Comparison of ENCODE assay signal across 7 cellular contexts in the genomic region with DNA sequence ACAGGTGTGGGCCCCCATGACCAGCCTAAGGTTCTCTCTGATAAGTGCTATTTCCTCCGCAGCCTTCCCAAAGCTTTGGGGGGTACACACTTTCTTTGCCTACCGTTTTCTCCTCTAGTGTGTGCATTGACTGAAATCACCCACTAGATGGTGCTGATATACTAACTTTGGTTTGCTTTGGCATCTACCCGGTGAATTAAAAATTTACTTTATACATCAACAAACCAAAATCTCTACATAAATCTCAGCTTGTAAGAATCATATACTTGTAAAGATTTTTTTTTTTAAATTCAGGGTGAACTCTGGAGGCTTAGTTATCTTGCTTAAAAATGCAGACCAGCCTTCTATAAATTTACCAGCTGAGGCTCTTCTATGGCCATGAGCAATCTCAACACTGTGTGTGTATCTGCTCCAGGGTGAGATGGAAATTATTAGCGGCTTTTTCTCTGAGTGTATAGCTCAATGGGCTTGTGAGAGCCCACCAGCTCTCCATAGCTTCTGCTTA.
DNase-seq lines count a peak whose midpoint lies in the region; ATAC-seq and TF ChIP-seq lines count a peak whose summit lies in the region.

No MANE protein-coding gene starts in this region.

- peaks cover 14% of the 10 kb centered on the region for H3K4me1 ChIP-seq in PC-9 (replicated peaks; ENCODE audit: insufficient read depth)

- no peaks in the 10 kb centered on the region for H3K36me3 ChIP-seq in PC-9 (ENCODE audit: low read depth)

- no TSS peak for BruUV-seq in PC-9 (replicated peaks; lab: Mats Ljungman, UMichigan)

- CTCF ChIA-PET in GM10248 (lab: Yijun Ruan, JAX): interaction anchor here (0.6 to 3.6 kb wide), 37 partner anchors 10 to 1392 kb away, joined by 3 to 38 read pairs (median 4); no protein-coding TSS in a partner anchor
- CTCF ChIA-PET in PC-9 (lab: Charles Lee): interaction anchor here (0.5 to 1.7 kb wide), 8 partner anchors 9 to 1054 kb away, joined by 3 to 12 read pairs (median 5); no protein-coding TSS in a partner anchor

- H3K79me2 ChIP-seq in PC-9 (ENCODE audit: low read depth): no peaks in the 10 kb centered on the region

- no peaks in the 10 kb centered on the region for H3K9me3 Mint-ChIP-seq in stimulated activated effector memory CD8-positive, alpha-beta T cell treated with anti-CD3 and anti-CD28 coated beads, Interleukin-12 subunit alpha, Interleukin-12 subunit beta, amount 100 ng/mL, for 72 hours

- TF ChIP-seq CTCF in GM10248 (IDR thresholded peaks at IDR 0.05; ENCODE audit: control extremely low read depth, extremely low read depth, low read depth, missing control alignments) (peak; percentile 62), PC-9 (conservative IDR thresholded peaks at IDR 0.05) (peak; percentile 94), epithelial cell of proximal tubule (conservative IDR thresholded peaks at IDR 0.05; ENCODE audit: low read depth, low read length) (peak; percentile 87), omental fat pad (IDR thresholded peaks at IDR 0.05) (peak in 1 of 3 donors; percentile 35)

- H3K27ac ChIP-seq in PC-9: no peak overlapping the region

- H3K27ac Mint-ChIP-seq in stimulated activated effector memory CD8-positive, alpha-beta T cell treated with anti-CD3 and anti-CD28 coated beads, Interleukin-12 subunit alpha, Interleukin-12 subunit beta, amount 100 ng/mL, for 72 hours: no peak overlapping the region

- H2AFZ ChIP-seq in PC-9: no peak overlapping the region

- no peaks in the 10 kb centered on the region for H3K9me3 ChIP-seq in PC-9 (ENCODE audit: insufficient read depth, low read depth)

- ATAC-seq in HG02938 (IDR thresholded peaks at IDR 0.05; ENCODE audit: unreplicated experiment): peak; percentile 58
- peak; percentile 33 for ATAC-seq in omental fat pad (ENCODE audit: low FRiP score)
- ATAC-seq in GM19452 (IDR thresholded peaks at IDR 0.05; ENCODE audit: unreplicated experiment): no peak
- no peak for ATAC-seq in stimulated activated effector memory CD8-positive, alpha-beta T cell treated with anti-CD3 and anti-CD28 coated beads, Interleukin-12 subunit alpha, Interleukin-12 subunit beta, amount 100 ng/mL, for 72 hours

- no peaks in the 10 kb centered on the region for H3K36me3 Mint-ChIP-seq in stimulated activated effector memory CD8-positive, alpha-beta T cell treated with anti-CD3 and anti-CD28 coated beads, Interleukin-12 subunit alpha, Interleukin-12 subunit beta, amount 100 ng/mL, for 72 hours

- POLR2A ChIA-PET in GM10248 (lab: Yijun Ruan, JAX) (no interaction called here), PC-9 (lab: Charles Lee; ENCODE audit: unreplicated experiment) (interaction anchor here (0.7 kb wide), 2 partner anchors 78 to 79 kb away, joined by 5 to 6 read pairs; no protein-coding TSS in a partner anchor)

- H3K4me1 Mint-ChIP-seq in stimulated activated effector memory CD8-positive, alpha-beta T cell treated with anti-CD3 and anti-CD28 coated beads, Interleukin-12 subunit alpha, Interleukin-12 subunit beta, amount 100 ng/mL, for 72 hours: no peaks in the 10 kb centered on the region

- intact Hi-C loops in PC-9 (cut with micrococcal nuclease; ENCODE audit: unreplicated experiment): loop anchor here (1.0 to 10.0 kb wide), 8 partner anchors 79 to 1068 kb away; no protein-coding TSS in a partner anchor

- H3K4me3 ChIP-seq in PC-9 (no peak overlapping the region), epithelial cell of proximal tubule (ENCODE audit: low read depth, low read length) (no peak overlapping the region)

- H3K9me2 ChIP-seq in PC-9 (ENCODE audit: insufficient read depth): no peaks in the 10 kb centered on the region

- DNase-seq in GM10248 (ENCODE audit: extremely low spot score) (peak; percentile 36), PC-9 (peak in 1 of 2 experiments; percentile 34), epithelial cell of proximal tubule (ENCODE audit: low read depth) (no peak), omental fat pad (ENCODE audit: low spot score) (no peak)
- no peak for DNase-seq in stimulated activated effector memory CD8-positive, alpha-beta T cell treated with anti-CD3 and anti-CD28 coated beads, Interleukin-12 subunit alpha, Interleukin-12 subunit beta, amount 100 ng/mL, for 72 hours (ENCODE audit: low spot score in 2 of 2)

- H3K27me3 ChIP-seq in PC-9 (ENCODE audit: insufficient read depth, low read depth): no peaks in the 10 kb centered on the region

- H3F3A ChIP-seq in PC-9 (ENCODE audit: insufficient read depth, low read depth): peaks cover 12% of the 10 kb centered on the region; the same call in 1 of the 2 replicates

- no peak overlapping the region for H3K4me2 ChIP-seq in PC-9

- H3K4me3 Mint-ChIP-seq in stimulated activated effector memory CD8-positive, alpha-beta T cell treated with anti-CD3 and anti-CD28 coated beads, Interleukin-12 subunit alpha, Interleukin-12 subunit beta, amount 100 ng/mL, for 72 hours: no peak overlapping the region

- H4K20me1 ChIP-seq in PC-9 (ENCODE audit: insufficient read depth): no peaks in the 10 kb centered on the region

Comparison
In these comparisons a context has a peak if more than half of its experiments do, and no peak if none do; other contexts are left out.
1. ATAC-seq: peak in HG02938 (single experiment) and omental fat pad (single experiment); none in GM19452 (single experiment) and stimulated activated effector memory CD8-positive, alpha-beta T cell treated with anti-CD3 and anti-CD28 coated beads, Interleukin-12 subunit alpha, Interleukin-12 subunit beta, amount 100 ng/mL, for 72 hours (single experiment).